8 cellular contexts compared by ENCODE assay signal in the genomic region with DNA sequence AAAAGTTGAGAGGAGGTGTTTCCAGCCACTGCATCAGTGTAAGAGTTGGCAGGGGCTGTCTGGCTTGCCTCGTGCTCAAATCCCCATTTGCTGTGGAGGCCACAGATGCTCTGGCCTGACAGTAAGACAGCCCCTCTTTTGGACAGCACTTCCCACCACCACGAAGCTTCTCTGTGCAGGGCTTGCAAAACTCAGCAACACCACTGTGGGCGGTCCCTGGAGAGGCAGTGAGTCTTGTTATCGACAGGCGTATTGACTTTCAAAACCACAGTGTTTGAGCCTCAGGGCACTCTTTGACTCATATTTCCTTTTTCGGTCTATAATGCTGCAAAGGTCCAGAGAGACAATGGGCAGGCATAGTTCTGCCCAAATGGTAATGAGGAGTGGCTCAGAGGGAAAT.
DNase-seq lines count a peak whose midpoint lies in the region; ATAC-seq and TF ChIP-seq lines count a peak whose summit lies in the region.

No MANE protein-coding gene starts in this region.

- no peak overlapping the region for H3K4me3 Mint-ChIP-seq in activated T-cell treated with anti-CD3 and anti-CD28 coated beads, Interleukin-2, amount 50 U/mL, for 4 hours

- TF ChIP-seq CTCF in BE2C (IDR thresholded peaks at IDR 0.05; ENCODE audit: low read depth, low read length), result no peak

- no peaks in the 10 kb centered on the region for H3K27me3 Mint-ChIP-seq in activated T-cell treated with anti-CD3 and anti-CD28 coated beads, Interleukin-2, amount 50 U/mL, for 4 hours (ENCODE audit: low read depth)

- no peaks in the 10 kb centered on the region for H3K9me3 ChIP-seq in BE2C
- peaks cover 10% of the 10 kb centered on the region for H3K9me3 ChIP-seq in adipocyte (ENCODE audit: control insufficient read depth, low read length)

- H3K9ac ChIP-seq in adipocyte (ENCODE audit: low read length), result no peak overlapping the region

- no peaks in the 10 kb centered on the region for H3K36me3 Mint-ChIP-seq in activated T-cell treated with anti-CD3 and anti-CD28 coated beads, Interleukin-2, amount 50 U/mL, for 4 hours (ENCODE audit: insufficient read depth)

- no peaks in the 10 kb centered on the region for H3K4me1 Mint-ChIP-seq in activated T-cell treated with anti-CD3 and anti-CD28 coated beads, Interleukin-2, amount 50 U/mL, for 4 hours (ENCODE audit: low read depth)

- no peaks in the 10 kb centered on the region for H3K9me3 Mint-ChIP-seq in activated T-cell treated with anti-CD3 and anti-CD28 coated beads, Interleukin-2, amount 50 U/mL, for 4 hours

- H3K4me3 ChIP-seq in BE2C (ENCODE audit: low read depth, low read length), result no peak overlapping the region
- H3K4me3 ChIP-seq in adipocyte (ENCODE audit: low read length), result no peak overlapping the region

- H3K4me1 ChIP-seq in BE2C (no peaks in the 10 kb centered on the region), adipocyte (ENCODE audit: control insufficient read depth, insufficient read depth, low read length) (peaks cover 10% of the 10 kb centered on the region)

- peak; percentile 94 for ATAC-seq in GM19395 (IDR thresholded peaks at IDR 0.05; ENCODE audit: unreplicated experiment)
- peak; percentile 95 for ATAC-seq in HG03175 (IDR thresholded peaks at IDR 0.05; ENCODE audit: unreplicated experiment)
- no peak for ATAC-seq in esophagus mucosa
- no peak for ATAC-seq in activated T-cell treated with anti-CD3 and anti-CD28 coated beads, Interleukin-2, amount 50 U/mL, for 4 hours

- H3K36me3 ChIP-seq in BE2C (no peaks in the 10 kb centered on the region), adipocyte (ENCODE audit: control insufficient read depth, insufficient read depth, low read length, severe bottlenecking) (no peaks in the 10 kb centered on the region)

- peak; percentile 23 for DNase-seq in BE2C
- DNase-seq in adipocyte (ENCODE audit: low read depth), result peak; percentile 67
- DNase-seq in NCI-H2227 (lab: John Stamatoyannopoulos, UW; ENCODE audit: unreplicated experiment), result no peak
- DNase-seq in DMS 273 (lab: John Stamatoyannopoulos, UW; ENCODE audit: unreplicated experiment), result no peak
- no peak for DNase-seq in activated T-cell treated with anti-CD3 and anti-CD28 coated beads, Interleukin-2, amount 50 U/mL, for 4 hours

- no peaks in the 10 kb centered on the region for H3K27me3 ChIP-seq in BE2C
- H3K27me3 ChIP-seq in adipocyte (replicated peaks; ENCODE audit: control insufficient read depth, insufficient read depth, low read length), result no peaks in the 10 kb centered on the region

Comparison
In these comparisons a context has a peak if more than half of its experiments do, and no peak if none do; other contexts are left out.
1. DNase-seq: peak in BE2C (single experiment) and adipocyte (single experiment); none in NCI-H2227 (single experiment), DMS 273 (single experiment) and activated T-cell treated with anti-CD3 and anti-CD28 coated beads, Interleukin-2, amount 50 U/mL, for 4 hours (single experiment).
2. ATAC-seq: peak in GM19395 (single experiment) and HG03175 (single experiment); none in esophagus mucosa (single experiment) and activated T-cell treated with anti-CD3 and anti-CD28 coated beads, Interleukin-2, amount 50 U/mL, for 4 hours (0 of 2).